8 cellular contexts compared by ENCODE assay signal in genomic region chr18:32530947-32531651, GRCh38.
A peak's percentile ranks its signal among the peaks of the same experiment; 100 is the strongest.
DNase-seq lines count a peak whose midpoint lies in the region; ATAC-seq and TF ChIP-seq lines count a peak whose summit lies in the region.

No MANE protein-coding gene starts in this region.

- H3K4me3 ChIP-seq in NB4 (ENCODE audit: low read depth, low read length) = no peak overlapping the region
- H3K4me3 ChIP-seq in epithelial cell of proximal tubule (ENCODE audit: low read depth, low read length) = no peak overlapping the region

- no peak for TF ChIP-seq POLR2A in NB4 (IDR thresholded peaks at IDR 0.05; ENCODE audit: extremely low read depth, insufficient read length)

- TF ChIP-seq CTCF in NB4 (IDR thresholded peaks at IDR 0.05; ENCODE audit: low read depth, low read length) (no peak), epithelial cell of proximal tubule (conservative IDR thresholded peaks at IDR 0.05; ENCODE audit: low read depth, low read length) (no peak)

- peak; percentile 96 for ATAC-seq in HG02610 (IDR thresholded peaks at IDR 0.05; ENCODE audit: unreplicated experiment)

- DNase-seq in NCI-H1417 (lab: John Stamatoyannopoulos, UW) = peak; percentile 20 to 81 (median 69)
- DNase-seq in NCI-H1417 treated with DMSO at 0.1 percent for 48 hours (lab: John Stamatoyannopoulos, UW) = no peak
- peak; percentile 78 for DNase-seq in NB4 (ENCODE audit: low read depth)
- peak; percentile 74 for DNase-seq in epithelial cell of proximal tubule (ENCODE audit: low read depth)
- no peak for DNase-seq in SW480 (ENCODE audit: low spot score)
- no peak for DNase-seq in occipital lobe (lab: John Stamatoyannopoulos, UW)
- no peak for DNase-seq in NCI-H2196 treated with DMSO at 0.1 percent for 48 hours (lab: John Stamatoyannopoulos, UW; ENCODE audit: unreplicated experiment)

Comparison
In these comparisons a context has a peak if more than half of its experiments do, and no peak if none do; other contexts are left out.
1. DNase-seq: peak in NCI-H1417 (3 of 3), NB4 (single experiment) and epithelial cell of proximal tubule (single experiment); none in NCI-H1417 treated with DMSO at 0.1 percent for 48 hours (single experiment), SW480 (single experiment), occipital lobe (single experiment) and NCI-H2196 treated with DMSO at 0.1 percent for 48 hours (single experiment).